In genomic region chr11:127225619-127226018, GRCh38 we compare ENCODE assay signal across 28 cellular contexts.
DNase-seq lines count a peak whose midpoint lies in the region; ATAC-seq and TF ChIP-seq lines count a peak whose summit lies in the region.
"Had no signal": no experiment of that assay in that cellular context is flagged by ENCODE, and none has a peak within 500 bp of the region (broad histone marks: within the 10 kb centered on the region; RNA-seq: fewer than 3 reads in every experiment).

No MANE protein-coding gene starts in this region.

- TF ChIP-seq RAD21 in neural cell (conservative IDR thresholded peaks at IDR 0.05), result no peak

- no peak overlapping the region for H2AFZ ChIP-seq in neural cell (ENCODE audit: low read depth, low read length)

- H3K79me2 ChIP-seq in neural cell (replicated peaks; ENCODE audit: insufficient read depth, low read length), result no peaks in the 10 kb centered on the region

- H3K4me3 Mint-ChIP-seq in CD8-positive, alpha-beta T cell, result no peak overlapping the region
- H3K4me3 Mint-ChIP-seq: B cell; CD14-positive monocyte; CD4-positive, alpha-beta memory T cell; CD4-positive, alpha-beta T cell; CD4-positive, CD25-positive, alpha-beta regulatory T cell; CD8-positive, alpha-beta memory T cell had no signal

- no peak for TF ChIP-seq CTCF in neural cell (IDR thresholded peaks at IDR 0.05; ENCODE audit: poor library complexity, severe bottlenecking)
- TF ChIP-seq CTCF in CD8-positive, alpha-beta T cell (IDR thresholded peaks at IDR 0.05), result no peak

- H3K4me3 ChIP-seq in neural cell (ENCODE audit: low read length), result no peak overlapping the region
- H3K4me3 ChIP-seq in CD8-positive, alpha-beta T cell (ENCODE audit: low read depth, low read length), result no peak overlapping the region
- H3K4me3 ChIP-seq: A549; BLaER1; BLaER1 treated with 17β-estradiol and CSF1 and Interleukin-3, amounts not matched to agents 10 nM and 100 nM had no signal

- POLR2A ChIA-PET in CD8-positive, alpha-beta T cell (lab: Charles Lee), result no interaction called here

- no peak for ATAC-seq in CD8-positive, alpha-beta T cell
- ATAC-seq: A549 had no signal

- no peak overlapping the region for H3K27ac Mint-ChIP-seq in CD8-positive, alpha-beta T cell
- H3K27ac Mint-ChIP-seq: B cell; CD14-positive monocyte; CD4-positive, alpha-beta memory T cell; CD4-positive, alpha-beta T cell; CD4-positive, CD25-positive, alpha-beta regulatory T cell; CD8-positive, alpha-beta memory T cell had no signal

- H3K4me2 ChIP-seq in neural cell (ENCODE audit: low read length), result no peak overlapping the region
- H3K4me2 ChIP-seq: A549; BLaER1; BLaER1 treated with 17β-estradiol and CSF1 and Interleukin-3, amounts not matched to agents 10 nM and 100 nM had no signal

- H3K4me1 ChIP-seq in CD8-positive, alpha-beta T cell (ENCODE audit: insufficient read depth, low read length), result no peaks in the 10 kb centered on the region
- H3K4me1 ChIP-seq: A549; BE2C; BLaER1; BLaER1 treated with 17β-estradiol and CSF1 and Interleukin-3, amounts not matched to agents 10 nM and 100 nM; Caco-2 had no signal

- no peaks in the 10 kb centered on the region for H3K9me2 ChIP-seq in neural cell (ENCODE audit: insufficient read depth, low read length)

- peak overlapping the region; percentile 51 for H3K27ac ChIP-seq in neural cell (ENCODE audit: low read length)
- H3K27ac ChIP-seq in CD8-positive, alpha-beta T cell (ENCODE audit: low read depth, low read length), result no peak overlapping the region
- H3K27ac ChIP-seq: 22Rv1; A549; BLaER1; BLaER1 treated with 17β-estradiol and CSF1 and Interleukin-3, amounts not matched to agents 10 nM and 100 nM; C4-2B had no signal

- H3K4me1 Mint-ChIP-seq in CD8-positive, alpha-beta T cell (ENCODE audit: low read depth), result no peaks in the 10 kb centered on the region
- H3K4me1 Mint-ChIP-seq: B cell; CD14-positive monocyte; CD4-positive, alpha-beta memory T cell; CD4-positive, CD25-positive, alpha-beta regulatory T cell; CD8-positive, alpha-beta memory T cell had no signal

- no peaks in the 10 kb centered on the region for H3K27me3 Mint-ChIP-seq in CD8-positive, alpha-beta T cell (ENCODE audit: low read depth)
- H3K27me3 Mint-ChIP-seq: B cell; CD4-positive, alpha-beta memory T cell; CD4-positive, alpha-beta T cell; CD4-positive, CD25-positive, alpha-beta regulatory T cell; CD8-positive, alpha-beta memory T cell had no signal

- H3K9ac ChIP-seq in neural cell (ENCODE audit: low read length), result no peak overlapping the region
- H3K9ac ChIP-seq: BLaER1; BLaER1 treated with 17β-estradiol and CSF1 and Interleukin-3, amounts not matched to agents 10 nM and 100 nM had no signal

- no peaks in the 10 kb centered on the region for H4K20me1 ChIP-seq in neural cell (ENCODE audit: insufficient read depth)
- H4K20me1 ChIP-seq: BLaER1; BLaER1 treated with 17β-estradiol and CSF1 and Interleukin-3, amounts not matched to agents 10 nM and 100 nM had no signal

- no peaks in the 10 kb centered on the region for H3K9me3 Mint-ChIP-seq in CD8-positive, alpha-beta T cell
- H3K9me3 Mint-ChIP-seq: CD4-positive, alpha-beta T cell had no signal

- intact Hi-C loops in CD8-positive, alpha-beta T cell (cut with DNase I, micrococcal nuclease), result no loop called here

- H3K36me3 Mint-ChIP-seq in CD8-positive, alpha-beta T cell, result no peaks in the 10 kb centered on the region
- H3K36me3 Mint-ChIP-seq: CD14-positive monocyte; CD4-positive, alpha-beta memory T cell; CD4-positive, CD25-positive, alpha-beta regulatory T cell had no signal

- H3K27me3 ChIP-seq in neural cell (ENCODE audit: insufficient read depth, low read depth, low read length), result no peaks in the 10 kb centered on the region
- no peaks in the 10 kb centered on the region for H3K27me3 ChIP-seq in CD8-positive, alpha-beta T cell (ENCODE audit: insufficient read depth, low read length)
- H3K27me3 ChIP-seq: BE2C; BLaER1; BLaER1 treated with 17β-estradiol and CSF1 and Interleukin-3, amounts not matched to agents 10 nM and 100 nM had no signal

- TF ChIP-seq EP300 in neural cell (conservative IDR thresholded peaks at IDR 0.05; ENCODE audit: poor library complexity, severe bottlenecking), result peak; percentile 82

- no peak for DNase-seq in CD8-positive, alpha-beta T cell
- DNase-seq: 8988T; ACHN; AML-193; BE2C; C1 segment of cervical spinal cord; Caco-2; Calu3; CD4-positive, alpha-beta memory T cell; CD4-positive, alpha-beta T cell; CD4-positive, CD25-positive, alpha-beta regulatory T cell; CD8-positive, alpha-beta memory T cell; COR-L47; DMS 273 treated with DMSO at 0.1 percent for 48 hours; DMS153; DMS53; DMS79; DMS79 treated with DMSO at 0.1 percent for 48 hours; DND-41; EL had no signal

- no peaks in the 10 kb centered on the region for H3F3A ChIP-seq in neural cell (ENCODE audit: insufficient read depth, low read length, poor library complexity, severe bottlenecking)

- H3K9me3 ChIP-seq in neural cell (ENCODE audit: low read length), result no peaks in the 10 kb centered on the region
- no peaks in the 10 kb centered on the region for H3K9me3 ChIP-seq in CD8-positive, alpha-beta T cell (ENCODE audit: low read length)
- H3K9me3 ChIP-seq: A549; BE2C; BLaER1; BLaER1 treated with 17β-estradiol and CSF1 and Interleukin-3, amounts not matched to agents 10 nM and 100 nM; Caco-2 had no signal

- H3K36me3 ChIP-seq in neural cell (ENCODE audit: insufficient read depth, low read length), result no peaks in the 10 kb centered on the region
- H3K36me3 ChIP-seq in CD8-positive, alpha-beta T cell (ENCODE audit: insufficient read depth, low read length), result no peaks in the 10 kb centered on the region
- H3K36me3 ChIP-seq: BE2C; BLaER1; BLaER1 treated with 17β-estradiol and CSF1 and Interleukin-3, amounts not matched to agents 10 nM and 100 nM had no signal

- CTCF ChIA-PET in CD8-positive, alpha-beta T cell (lab: Charles Lee), result no interaction called here

TF ChIP-seq in neural cell, 6 proteins besides CTCF, POLR2A, EP300 and RAD21:
- no peak for TF ChIP-seq EZH2 (IDR thresholded peaks at IDR 0.05; ENCODE audit: borderline replicate concordance, insufficient read depth, low read length, poor library complexity, severe bottlenecking)
- TF ChIP-seq REST (IDR thresholded peaks at IDR 0.05; ENCODE audit: borderline replicate concordance), result peak; percentile 46
- TF ChIP-seq MXI1 (conservative IDR thresholded peaks at IDR 0.05; ENCODE audit: poor library complexity, severe bottlenecking), result no peak
- no peak for TF ChIP-seq SMC3 (conservative IDR thresholded peaks at IDR 0.05; ENCODE audit: poor library complexity)
- TF ChIP-seq POLR2AphosphoS5 (IDR thresholded peaks at IDR 0.05), result peak; percentile 62
- TF ChIP-seq TAF1 (IDR thresholded peaks at IDR 0.05; ENCODE audit: low read depth), result no peak
